11 cellular contexts compared by ENCODE assay signal in the genomic region with DNA sequence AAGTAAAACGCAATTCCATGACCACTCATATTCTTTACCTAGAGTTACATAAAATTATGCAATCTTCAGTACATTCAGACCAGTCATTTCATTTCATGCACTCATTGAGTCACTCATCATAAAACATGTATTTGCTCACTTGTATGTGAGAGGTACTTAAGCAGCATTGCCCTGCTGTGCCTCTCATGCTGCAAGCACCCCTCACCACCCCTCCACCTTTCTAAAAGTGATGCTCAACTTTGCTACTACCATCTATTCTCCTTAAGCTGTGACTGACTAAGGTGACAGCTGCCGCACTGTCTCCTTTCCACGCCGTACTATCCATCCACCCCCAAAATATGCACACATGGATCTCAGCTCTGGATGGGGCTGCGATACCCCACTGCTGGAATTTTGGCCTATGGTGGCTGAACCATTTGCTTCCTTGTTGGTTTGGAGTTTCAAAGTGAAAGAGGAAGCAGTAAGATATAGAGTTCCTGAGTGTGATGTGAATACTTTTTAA. TPM values are rescaled to one million over a fixed set of nuclear protein-coding genes. Genes with fewer than 3 reads are reported as not detected.
DNase-seq lines count a peak whose midpoint lies in the region; ATAC-seq and TF ChIP-seq lines count a peak whose summit lies in the region.
"Had no signal": no experiment of that assay in that cellular context is flagged by ENCODE, and none has a peak within 500 bp of the region (broad histone marks: within the 10 kb centered on the region; RNA-seq: fewer than 3 reads in every experiment).

No MANE protein-coding gene starts in this region.

- peaks cover 8% of the 10 kb centered on the region for H3K4me1 Mint-ChIP-seq in type B pancreatic cell (ENCODE audit: unreplicated experiment)

- no peak for ATAC-seq in heart left ventricle
- peak; percentile 31 to 37 for ATAC-seq in upper lobe of left lung (ENCODE audit: low FRiP score in 2 of 2)

- DNase-seq in left ventricle myocardium inferior (no peak), heart left ventricle (no peak), epithelial cell of prostate (ENCODE audit: low read depth, low spot score) (peak; percentile 52), upper lobe of left lung (no peak), NCI-H446 (lab: John Stamatoyannopoulos, UW) (no peak), HUDEP-2 (lab: John Stamatoyannopoulos, UW; ENCODE audit: unreplicated experiment in 76 of 76) (no peak), type B pancreatic cell (ENCODE audit: extremely low spot score, unreplicated experiment) (no peak)
- DNase-seq: C1 segment of cervical spinal cord, NCI-H2171 had no signal

- TF ChIP-seq CTCF in left ventricle myocardium inferior (IDR thresholded peaks at IDR 0.05; ENCODE audit: borderline replicate concordance) (no peak), heart left ventricle (IDR thresholded peaks at IDR 0.05) (no peak), SU-DHL-6 (IDR thresholded peaks at IDR 0.05; ENCODE audit: insufficient read depth, low read length, poor library complexity, severe bottlenecking) (no peak), upper lobe of left lung (IDR thresholded peaks at IDR 0.05) (no peak), type B pancreatic cell (conservative IDR thresholded peaks at IDR 0.05) (no peak)

- peak overlapping the region; percentile 90 for H3K4me2 ChIP-seq in SU-DHL-6 (ENCODE audit: low read depth, low read length, poor library complexity, severe bottlenecking)

- no peak overlapping the region for H3K27ac Mint-ChIP-seq in type B pancreatic cell

- 87 to 93% (median 92%) methylated on average over 5 of the region's 5 CpGs for WGBS in heart left ventricle, 4 donors
- WGBS in upper lobe of left lung, 2 donors, result 64 to 72% methylated on average over 5 of the region's 5 CpGs

- peaks cover 13% of the 10 kb centered on the region; the same call in 1 of the 2 replicates for H3F3A ChIP-seq in SU-DHL-6 (ENCODE audit: insufficient read depth)

- peak overlapping the region; percentile 5 for H3K4me3 ChIP-seq in left ventricle myocardium inferior
- H3K4me3 ChIP-seq in heart left ventricle, result peak overlapping the region in 2 of 12 donors; percentile 12 to 41
- no peak overlapping the region for H3K4me3 ChIP-seq in SU-DHL-6 (ENCODE audit: insufficient read depth, low read length, poor library complexity, severe bottlenecking)
- H3K4me3 ChIP-seq in upper lobe of left lung, result no peak overlapping the region

- H3K36me3 ChIP-seq in left ventricle myocardium inferior, result no peaks in the 10 kb centered on the region
- no peaks in the 10 kb centered on the region for H3K36me3 ChIP-seq in heart left ventricle
- no peaks in the 10 kb centered on the region for H3K36me3 ChIP-seq in SU-DHL-6 (ENCODE audit: low read length)
- no peaks in the 10 kb centered on the region for H3K36me3 ChIP-seq in upper lobe of left lung

- H3K27ac ChIP-seq in left ventricle myocardium inferior (replicated peaks), result peak overlapping the region; percentile 9
- peak overlapping the region in 1 of 12 donors; percentile 93 for H3K27ac ChIP-seq in heart left ventricle
- peak overlapping the region; percentile 29; the same call in 1 of the 2 replicates for H3K27ac ChIP-seq in SU-DHL-6 (ENCODE audit: low read depth, low read length)
- H3K27ac ChIP-seq in epithelial cell of prostate, result peak overlapping the region; percentile 53
- H3K27ac ChIP-seq in upper lobe of left lung, result peak overlapping the region; percentile 42 to 67 (median 55)
- H3K27ac ChIP-seq: parathyroid adenoma had no signal

- TF ChIP-seq EP300 in upper lobe of left lung (IDR thresholded peaks at IDR 0.05), result no peak

- peaks cover 3% of the 10 kb centered on the region for H3K27me3 Mint-ChIP-seq in type B pancreatic cell

- H3K79me2 ChIP-seq in SU-DHL-6 (ENCODE audit: insufficient read depth, low read length), result peaks cover 90% of the 10 kb centered on the region
- H3K79me2 ChIP-seq: parathyroid adenoma had no signal

- H4K20me1 ChIP-seq in SU-DHL-6 (ENCODE audit: low read depth, low read length), result no peaks in the 10 kb centered on the region

- no peak for TF ChIP-seq POLR2A in heart left ventricle (IDR thresholded peaks at IDR 0.05)
- no peak for TF ChIP-seq POLR2A in upper lobe of left lung (IDR thresholded peaks at IDR 0.05)

- no peaks in the 10 kb centered on the region for H3K9me3 ChIP-seq in left ventricle myocardium inferior (replicated peaks)
- no peaks in the 10 kb centered on the region for H3K9me3 ChIP-seq in heart left ventricle
- H3K9me3 ChIP-seq in SU-DHL-6 (ENCODE audit: insufficient read depth, low read length), result no peaks in the 10 kb centered on the region
- no peaks in the 10 kb centered on the region for H3K9me3 ChIP-seq in upper lobe of left lung

- H3K4me3 Mint-ChIP-seq in type B pancreatic cell, result no peak overlapping the region

- H3K27me3 ChIP-seq in left ventricle myocardium inferior (ENCODE audit: low read depth) (peaks cover 8% of the 10 kb centered on the region), heart left ventricle (peaks cover 0 to 3% (median 0%) of the 10 kb centered on the region in 9 donors), SU-DHL-6 (ENCODE audit: low read length) (no peaks in the 10 kb centered on the region), upper lobe of left lung (no peaks in the 10 kb centered on the region)

- H3K4me1 ChIP-seq in left ventricle myocardium inferior (no peaks in the 10 kb centered on the region), heart left ventricle (peaks cover 0 to 97% (median 0%) of the 10 kb centered on the region in 12 donors), upper lobe of left lung (peaks cover 13 to 35% (median 25%) of the 10 kb centered on the region in 4 donors)
- H3K4me1 ChIP-seq: parathyroid adenoma had no signal

- H2AFZ ChIP-seq in SU-DHL-6 (ENCODE audit: low read depth, low read length, severe bottlenecking), result no peak overlapping the region
- H2AFZ ChIP-seq: parathyroid adenoma had no signal

- H3K9ac ChIP-seq in SU-DHL-6 (ENCODE audit: low read length), result no peak overlapping the region
- H3K9ac ChIP-seq: parathyroid adenoma had no signal

- intact Hi-C loops in left ventricle myocardium inferior (cut with micrococcal nuclease) (no loop called here), heart left ventricle (cut with DNase I) (no loop called here)

- H3K36me3 Mint-ChIP-seq in type B pancreatic cell, result no peaks in the 10 kb centered on the region

- no peaks in the 10 kb centered on the region for H3K9me3 Mint-ChIP-seq in type B pancreatic cell

- no peaks in the 10 kb centered on the region for H3K9me2 ChIP-seq in SU-DHL-6 (replicated peaks; ENCODE audit: insufficient read depth, low read length)

RNA-seq across cellular contexts. Expression of gene ARHGAP25, which starts 7.2 kb away (rescaled TPM):
- total RNA-seq in left ventricle myocardium inferior (5.3 TPM), heart left ventricle (10 to 100 TPM in 2 of 9 donors, 1 to 10 TPM in 7; 2.6 to 27.9 (median 5.4) TPM), upper lobe of left lung (10 to 100 TPM; 13.2 to 36.1 (median 26.3) TPM), type B pancreatic cell (ENCODE audit: low replicate concordance) (1.1 and 2.4 TPM in 2 replicates)
- 1 to 10 TPM; 2.9 to 4.8 TPM for polyA plus RNA-seq in heart left ventricle

Comparison
In these comparisons a context has a peak if more than half of its experiments do, and no peak if none do; other contexts are left out.
1. ATAC-seq: peak in upper lobe of left lung (2 of 2); none in heart left ventricle (0 of 4).